Comparison of ENCODE assay signal across 7 cellular contexts in genomic region chr17:43545383-43545632, GRCh38. TPM values are rescaled to one million over a fixed set of nuclear protein-coding genes. Genes with fewer than 3 reads are reported as not detected.
A peak's percentile ranks its signal among the peaks of the same experiment; 100 is the strongest.
DNase-seq lines count a peak whose midpoint lies in the region; ATAC-seq and TF ChIP-seq lines count a peak whose summit lies in the region.

No MANE protein-coding gene starts in this region.

- no peaks in the 10 kb centered on the region for H4K20me1 ChIP-seq in GM23248 (ENCODE audit: insufficient read depth)

- peak overlapping the region; percentile 100 for H3K4me2 ChIP-seq in GM23248 (ENCODE audit: unreplicated experiment)

- in situ Hi-C loops in GM23248 (cut with MboI): no loop called here

- no peaks in the 10 kb centered on the region for H3K36me3 ChIP-seq in GM23248 (ENCODE audit: low read depth)
- H3K36me3 ChIP-seq in SJCRH30: no peaks in the 10 kb centered on the region
- H3K36me3 ChIP-seq in mucosa of descending colon (ENCODE audit: low read depth): no peaks in the 10 kb centered on the region
- no peaks in the 10 kb centered on the region for H3K36me3 ChIP-seq in urinary bladder (ENCODE audit: insufficient read depth)

- intact Hi-C loops in mucosa of descending colon (cut with DNase I, micrococcal nuclease): no loop called here

- H3K27ac ChIP-seq in GM23248 (no peak overlapping the region), SJCRH30 (peak overlapping the region; percentile 80), coronary artery (peak overlapping the region in 1 of 2 donors; percentile 1), urinary bladder (ENCODE audit: low read depth) (no peak overlapping the region)

- H3K9me2 ChIP-seq in GM23248 (ENCODE audit: insufficient read depth): no peaks in the 10 kb centered on the region

- 0 to 2% methylated on average over 9 to 17 of the region's 21 CpGs for WGBS in GM23248 (ENCODE audit: low coverage in 1 of 2, low lambda C conversion rate in 2 of 2, missing lambda C conversion rate in 2 of 2), 2 experiments
- WGBS in urinary bladder: under 1% methylated on average over 21 of the region's 21 CpGs

- H3K9me3 ChIP-seq in GM23248 (ENCODE audit: low read depth) (no peaks in the 10 kb centered on the region), SJCRH30 (replicated peaks) (no peaks in the 10 kb centered on the region), mucosa of descending colon (no peaks in the 10 kb centered on the region)

- H3K27me3 ChIP-seq in GM23248 (replicated peaks; ENCODE audit: insufficient read depth) (no peaks in the 10 kb centered on the region), SJCRH30 (no peaks in the 10 kb centered on the region)

- H3F3A ChIP-seq in GM23248 (ENCODE audit: insufficient read depth): 0 out of 2 replicates have a peak, but pooled peaks cover 6% of the 10 kb centered on the region

- TF ChIP-seq CTCF in coronary artery (IDR thresholded peaks at IDR 0.05) (no peak), mucosa of descending colon (IDR thresholded peaks at IDR 0.05) (no peak)

- peak; percentile 55 for DNase-seq in GM23248
- no peak for DNase-seq in SJCRH30
- no peak for DNase-seq in coronary artery (ENCODE audit: low spot score)
- peak in 2 of 3 donors; percentile 33 to 66 for DNase-seq in mucosa of descending colon
- DNase-seq in foreskin melanocyte: no peak
- DNase-seq in NCI-H2081 (lab: John Stamatoyannopoulos, UW): no peak

- H3K4me1 ChIP-seq in GM23248 (ENCODE audit: insufficient read depth): peaks cover 15% of the 10 kb centered on the region
- peaks cover 14% of the 10 kb centered on the region for H3K4me1 ChIP-seq in SJCRH30
- peaks cover 18% of the 10 kb centered on the region for H3K4me1 ChIP-seq in mucosa of descending colon (ENCODE audit: low read depth)
- H3K4me1 ChIP-seq in urinary bladder (ENCODE audit: insufficient read depth): peaks cover 4% of the 10 kb centered on the region

- peak; percentile 53 for ATAC-seq in mucosa of descending colon

- H3K4me3 ChIP-seq in GM23248 (peak overlapping the region; percentile 86), SJCRH30 (peak overlapping the region; percentile 75), coronary artery (peak overlapping the region; percentile 72), mucosa of descending colon (no peak overlapping the region), urinary bladder (ENCODE audit: low read depth, low read length) (peak overlapping the region; percentile 38)

- H2AFZ ChIP-seq in GM23248: peak overlapping the region; percentile 98

- peak overlapping the region; percentile 38 for H3K9ac ChIP-seq in GM23248

- no peaks in the 10 kb centered on the region for H3K79me2 ChIP-seq in GM23248 (ENCODE audit: insufficient read depth)

RNA-seq across cellular contexts. Expression of gene ETV4, which starts 0.8 kb away (rescaled TPM):
- total RNA-seq in GM23248 (2014; rRNA removed; shearing (Covaris generic)): 2.1 and 3.5 TPM in 2 replicates
- 2.6 and 2.8 TPM in 2 replicates for polyA plus RNA-seq in GM23248 (2016; fragmentation: Nextera tagmentation; extraction: Ambion mirVana)
- total RNA-seq in SJCRH30 (2014; rRNA removed; shearing (Covaris generic)): 70.0 and 70.4 TPM in 2 replicates
- under 1 TPM; 0.67 to 0.72 (median 0.70) TPM for total RNA-seq in mucosa of descending colon
- total RNA-seq in urinary bladder: 0.95 TPM
- polyA plus RNA-seq in urinary bladder: 1.2 TPM

Comparison
In these comparisons a context has a peak if more than half of its experiments do, and no peak if none do; other contexts are left out.
1. DNase-seq: peak in GM23248 (single experiment) and mucosa of descending colon (2 of 3); none in SJCRH30 (0 of 2), coronary artery (single experiment), foreskin melanocyte (single experiment) and NCI-H2081 (0 of 2).
2. RNA of gene ETV4, which starts 0.8 kb away (total RNA-seq): 70.0 to 70.4 TPM in SJCRH30; 2.1 to 3.5 TPM in GM23248, 0.95 TPM in urinary bladder (single experiment) and 0.67 to 0.72 TPM in mucosa of descending colon; every median in the first group is over 10 times any median in the second.